In genomic region chr16:56582911-56583310, GRCh38 we compare ENCODE assay signal across 21 cellular contexts. TPM values are rescaled to one million over a fixed set of nuclear protein-coding genes. Genes with fewer than 3 reads are reported as not detected.
"Had no signal": no experiment of that assay in that cellular context is flagged by ENCODE, and none has a peak within 500 bp of the region (broad histone marks: within the 10 kb centered on the region; RNA-seq: fewer than 3 reads in every experiment).

No MANE protein-coding gene starts in this region.

RNA-seq across cellular contexts. Expression of gene MT3, which starts 6.4 kb away (rescaled TPM):
- total RNA-seq: activated B cell treated with CpG ODN at 0.5 μM for 24 hours, astrocyte, body of pancreas, breast epithelium had no signal

RNA-seq across cellular contexts. Expression of gene MT4, which starts 18.0 kb away (rescaled TPM):
- total RNA-seq: activated B cell treated with CpG ODN at 0.5 μM for 24 hours; activated CD4-positive, alpha-beta memory T cell treated with anti-CD3 and anti-CD28 coated beads for 36 hours; activated CD4-positive, alpha-beta T cell treated with anti-CD3 and anti-CD28 coated beads, Interleukin-2, amount 10 ng/mL, durations not matched to agents 24 days and 14 days; activated CD8-positive, alpha-beta memory T cell treated with anti-CD3 and anti-CD28 coated beads for 36 hours; activated CD8-positive, alpha-beta T cell treated with anti-CD3 and anti-CD28 coated beads for 36 hours; activated naive CD4-positive, alpha-beta T cell treated with anti-CD3 and anti-CD28 coated beads for 36 hours; activated naive CD4-positive, alpha-beta T cell treated with anti-CD3 and anti-CD28 coated beads, Interleukin-2, amount 50 U/mL, for 72 hours; activated naive CD8-positive, alpha-beta T cell treated with anti-CD3 and anti-CD28 coated beads for 36 hours; activated T-cell treated with anti-CD3 and anti-CD28 coated beads, Interleukin-2, amount 50 U/mL, for 4 hours; activated T-cell treated with anti-CD3 and anti-CD28 coated beads, Interleukin-2, amount 50 U/mL, for 72 hours; activated T-helper 1 cell treated with anti-CD3 and anti-CD28 coated beads, Interleukin-12 subunit alpha, Interleukin-12 subunit beta, Interleukin-2, Interleukin-4 antibody, amounts not matched to agents 30 ng/mL and 10 ng/mL and 1 ng/mL, durations not matched to agents 14 hours and 24 hours and 36 hours; activated T-helper 17 cell treated with anti-CD3 and anti-CD28 coated beads, Interleukin-2, amount 50 U/mL, for 72 hours; adrenal gland; aorta; astrocyte; body of pancreas; breast epithelium; cardiac septum; cerebellum; T-cell; T-helper 1 cell treated with Interleukin-12 subunit alpha and Interleukin-12 subunit beta and Interleukin-4 antibody, amounts not matched to agents 30 ng/mL and 1 ng/mL, for 36 hours had no signal

RNA-seq across cellular contexts. Expression of gene MT1M, which starts 49.5 kb away (rescaled TPM):
- total RNA-seq: activated B cell treated with CpG ODN at 0.5 μM for 24 hours; activated CD4-positive, alpha-beta memory T cell treated with anti-CD3 and anti-CD28 coated beads for 36 hours; activated CD4-positive, alpha-beta T cell treated with anti-CD3 and anti-CD28 coated beads, Interleukin-2, amount 10 ng/mL, durations not matched to agents 24 days and 14 days; activated CD8-positive, alpha-beta memory T cell treated with anti-CD3 and anti-CD28 coated beads for 36 hours; activated CD8-positive, alpha-beta T cell treated with anti-CD3 and anti-CD28 coated beads for 36 hours; activated naive CD4-positive, alpha-beta T cell treated with anti-CD3 and anti-CD28 coated beads for 36 hours; activated naive CD4-positive, alpha-beta T cell treated with anti-CD3 and anti-CD28 coated beads, Interleukin-2, amount 50 U/mL, for 72 hours; activated naive CD8-positive, alpha-beta T cell treated with anti-CD3 and anti-CD28 coated beads for 36 hours; activated T-helper 1 cell treated with anti-CD3 and anti-CD28 coated beads, Interleukin-12 subunit alpha, Interleukin-12 subunit beta, Interleukin-2, Interleukin-4 antibody, amounts not matched to agents 30 ng/mL and 10 ng/mL and 1 ng/mL, durations not matched to agents 14 hours and 24 hours and 36 hours; activated T-helper 17 cell treated with anti-CD3 and anti-CD28 coated beads, Interleukin-2, amount 50 U/mL, for 72 hours; astrocyte; cerebellum; T-cell; T-helper 1 cell treated with Interleukin-12 subunit alpha and Interleukin-12 subunit beta and Interleukin-4 antibody, amounts not matched to agents 30 ng/mL and 1 ng/mL, for 36 hours had no signal
